Comparison of ENCODE assay signal across 1 cellular context in the genomic region with DNA sequence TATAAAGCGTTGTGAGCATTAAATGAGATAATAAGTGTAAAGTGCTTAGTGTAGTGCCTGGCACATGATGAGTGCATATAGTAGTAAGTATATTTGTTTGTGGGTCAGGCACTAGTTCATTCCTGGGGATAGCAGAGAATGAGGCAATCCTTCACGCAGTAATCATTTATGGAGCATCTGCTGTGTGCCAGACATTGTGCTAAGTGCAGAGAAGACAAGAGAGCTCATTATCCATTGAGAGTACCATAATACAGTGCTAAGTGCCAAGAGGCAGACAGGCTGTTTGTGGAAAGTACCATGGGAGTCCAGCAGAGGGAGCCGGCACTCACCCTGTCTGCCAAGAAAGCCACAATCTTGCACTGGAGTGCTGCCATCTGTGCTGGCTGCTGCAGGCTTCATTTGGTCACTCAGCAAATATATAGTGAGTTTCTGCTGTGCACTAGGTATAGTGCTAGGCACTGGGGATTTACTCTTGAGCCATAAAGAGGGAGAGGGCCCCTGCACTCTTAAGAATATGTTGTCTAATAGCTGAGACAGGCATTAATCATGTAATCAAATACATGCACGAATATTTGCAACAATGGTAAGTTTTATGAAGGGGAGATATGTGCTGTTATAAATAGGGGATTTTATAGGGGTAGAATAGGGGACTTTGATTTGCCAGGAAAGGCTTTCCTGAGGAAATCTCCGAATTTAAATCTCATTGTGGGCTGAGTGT.
TF ChIP-seq lines count a peak whose summit lies in the region.

No MANE protein-coding gene starts in this region.

TF ChIP-seq in HepG2, 621 proteins besides CTCF, POLR2A, EP300 and RAD21 (continued from another document and continues in another):
- TF ChIP-seq TCF12 (IDR thresholded peaks at IDR 0.05): no peak
- no peak for TF ChIP-seq TCF12 (CRISPR knock-in tag; IDR thresholded peaks at IDR 0.05)
- TF ChIP-seq RAD51 (IDR thresholded peaks at IDR 0.05; ENCODE audit: borderline replicate concordance): no peak
- TF ChIP-seq, protein P1, sequence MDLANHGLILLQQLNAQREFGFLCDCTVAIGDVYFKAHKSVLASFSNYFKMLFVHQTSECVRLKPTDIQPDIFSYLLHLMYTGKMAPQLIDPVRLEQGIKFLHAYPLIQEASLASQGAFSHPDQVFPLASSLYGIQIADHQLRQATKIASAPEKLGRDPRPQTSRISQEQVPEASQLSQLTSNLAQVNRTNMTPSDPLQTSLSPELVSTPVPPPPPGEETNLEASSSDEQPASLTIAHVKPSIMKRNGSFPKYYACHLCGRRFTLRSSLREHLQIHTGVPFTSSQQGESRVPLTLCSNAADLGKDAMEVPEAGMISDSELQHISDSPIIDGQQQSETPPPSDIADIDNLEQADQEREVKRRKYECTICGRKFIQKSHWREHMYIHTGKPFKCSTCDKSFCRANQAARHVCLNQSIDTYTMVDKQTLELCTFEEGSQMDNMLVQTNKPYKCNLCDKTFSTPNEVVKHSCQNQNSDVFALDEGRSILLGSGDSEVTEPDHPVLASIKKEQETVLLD (CRISPR knock-in tag; IDR thresholded peaks at IDR 0.05; ENCODE audit: low read depth): no peak
- 0 out of 2 replicates have a peak, but pooled peaks have one; percentile 34 for TF ChIP-seq TBX3 (IDR thresholded peaks at IDR 0.05; ENCODE audit: borderline replicate concordance)
- no peak for TF ChIP-seq AKAP8 (CRISPR knock-in tag; IDR thresholded peaks at IDR 0.05)
- TF ChIP-seq, protein P2, sequence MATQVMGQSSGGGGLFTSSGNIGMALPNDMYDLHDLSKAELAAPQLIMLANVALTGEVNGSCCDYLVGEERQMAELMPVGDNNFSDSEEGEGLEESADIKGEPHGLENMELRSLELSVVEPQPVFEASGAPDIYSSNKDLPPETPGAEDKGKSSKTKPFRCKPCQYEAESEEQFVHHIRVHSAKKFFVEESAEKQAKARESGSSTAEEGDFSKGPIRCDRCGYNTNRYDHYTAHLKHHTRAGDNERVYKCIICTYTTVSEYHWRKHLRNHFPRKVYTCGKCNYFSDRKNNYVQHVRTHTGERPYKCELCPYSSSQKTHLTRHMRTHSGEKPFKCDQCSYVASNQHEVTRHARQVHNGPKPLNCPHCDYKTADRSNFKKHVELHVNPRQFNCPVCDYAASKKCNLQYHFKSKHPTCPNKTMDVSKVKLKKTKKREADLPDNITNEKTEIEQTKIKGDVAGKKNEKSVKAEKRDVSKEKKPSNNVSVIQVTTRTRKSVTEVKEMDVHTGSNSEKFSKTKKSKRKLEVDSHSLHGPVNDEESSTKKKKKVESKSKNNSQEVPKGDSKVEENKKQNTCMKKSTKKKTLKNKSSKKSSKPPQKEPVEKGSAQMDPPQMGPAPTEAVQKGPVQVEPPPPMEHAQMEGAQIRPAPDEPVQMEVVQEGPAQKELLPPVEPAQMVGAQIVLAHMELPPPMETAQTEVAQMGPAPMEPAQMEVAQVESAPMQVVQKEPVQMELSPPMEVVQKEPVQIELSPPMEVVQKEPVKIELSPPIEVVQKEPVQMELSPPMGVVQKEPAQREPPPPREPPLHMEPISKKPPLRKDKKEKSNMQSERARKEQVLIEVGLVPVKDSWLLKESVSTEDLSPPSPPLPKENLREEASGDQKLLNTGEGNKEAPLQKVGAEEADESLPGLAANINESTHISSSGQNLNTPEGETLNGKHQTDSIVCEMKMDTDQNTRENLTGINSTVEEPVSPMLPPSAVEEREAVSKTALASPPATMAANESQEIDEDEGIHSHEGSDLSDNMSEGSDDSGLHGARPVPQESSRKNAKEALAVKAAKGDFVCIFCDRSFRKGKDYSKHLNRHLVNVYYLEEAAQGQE (IDR thresholded peaks at IDR 0.05; ENCODE audit: borderline replicate concordance in 1 of 2, low read depth in 1 of 2, low read length in 2 of 2): no peak
- TF ChIP-seq ZNF235 (CRISPR knock-in tag; IDR thresholded peaks at IDR 0.05; ENCODE audit: borderline replicate concordance): no peak
- TF ChIP-seq, protein P3, sequence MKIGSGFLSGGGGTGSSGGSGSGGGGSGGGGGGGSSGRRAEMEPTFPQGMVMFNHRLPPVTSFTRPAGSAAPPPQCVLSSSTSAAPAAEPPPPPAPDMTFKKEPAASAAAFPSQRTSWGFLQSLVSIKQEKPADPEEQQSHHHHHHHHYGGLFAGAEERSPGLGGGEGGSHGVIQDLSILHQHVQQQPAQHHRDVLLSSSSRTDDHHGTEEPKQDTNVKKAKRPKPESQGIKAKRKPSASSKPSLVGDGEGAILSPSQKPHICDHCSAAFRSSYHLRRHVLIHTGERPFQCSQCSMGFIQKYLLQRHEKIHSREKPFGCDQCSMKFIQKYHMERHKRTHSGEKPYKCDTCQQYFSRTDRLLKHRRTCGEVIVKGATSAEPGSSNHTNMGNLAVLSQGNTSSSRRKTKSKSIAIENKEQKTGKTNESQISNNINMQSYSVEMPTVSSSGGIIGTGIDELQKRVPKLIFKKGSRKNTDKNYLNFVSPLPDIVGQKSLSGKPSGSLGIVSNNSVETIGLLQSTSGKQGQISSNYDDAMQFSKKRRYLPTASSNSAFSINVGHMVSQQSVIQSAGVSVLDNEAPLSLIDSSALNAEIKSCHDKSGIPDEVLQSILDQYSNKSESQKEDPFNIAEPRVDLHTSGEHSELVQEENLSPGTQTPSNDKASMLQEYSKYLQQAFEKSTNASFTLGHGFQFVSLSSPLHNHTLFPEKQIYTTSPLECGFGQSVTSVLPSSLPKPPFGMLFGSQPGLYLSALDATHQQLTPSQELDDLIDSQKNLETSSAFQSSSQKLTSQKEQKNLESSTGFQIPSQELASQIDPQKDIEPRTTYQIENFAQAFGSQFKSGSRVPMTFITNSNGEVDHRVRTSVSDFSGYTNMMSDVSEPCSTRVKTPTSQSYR (CRISPR knock-in tag; IDR thresholded peaks at IDR 0.05; ENCODE audit: borderline replicate concordance): no peak
- TF ChIP-seq, protein P4, sequence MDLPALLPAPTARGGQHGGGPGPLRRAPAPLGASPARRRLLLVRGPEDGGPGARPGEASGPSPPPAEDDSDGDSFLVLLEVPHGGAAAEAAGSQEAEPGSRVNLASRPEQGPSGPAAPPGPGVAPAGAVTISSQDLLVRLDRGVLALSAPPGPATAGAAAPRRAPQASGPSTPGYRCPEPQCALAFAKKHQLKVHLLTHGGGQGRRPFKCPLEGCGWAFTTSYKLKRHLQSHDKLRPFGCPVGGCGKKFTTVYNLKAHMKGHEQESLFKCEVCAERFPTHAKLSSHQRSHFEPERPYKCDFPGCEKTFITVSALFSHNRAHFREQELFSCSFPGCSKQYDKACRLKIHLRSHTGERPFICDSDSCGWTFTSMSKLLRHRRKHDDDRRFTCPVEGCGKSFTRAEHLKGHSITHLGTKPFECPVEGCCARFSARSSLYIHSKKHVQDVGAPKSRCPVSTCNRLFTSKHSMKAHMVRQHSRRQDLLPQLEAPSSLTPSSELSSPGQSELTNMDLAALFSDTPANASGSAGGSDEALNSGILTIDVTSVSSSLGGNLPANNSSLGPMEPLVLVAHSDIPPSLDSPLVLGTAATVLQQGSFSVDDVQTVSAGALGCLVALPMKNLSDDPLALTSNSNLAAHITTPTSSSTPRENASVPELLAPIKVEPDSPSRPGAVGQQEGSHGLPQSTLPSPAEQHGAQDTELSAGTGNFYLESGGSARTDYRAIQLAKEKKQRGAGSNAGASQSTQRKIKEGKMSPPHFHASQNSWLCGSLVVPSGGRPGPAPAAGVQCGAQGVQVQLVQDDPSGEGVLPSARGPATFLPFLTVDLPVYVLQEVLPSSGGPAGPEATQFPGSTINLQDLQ (CRISPR knock-in tag; IDR thresholded peaks at IDR 0.05): no peak
- TF ChIP-seq, protein P5, sequence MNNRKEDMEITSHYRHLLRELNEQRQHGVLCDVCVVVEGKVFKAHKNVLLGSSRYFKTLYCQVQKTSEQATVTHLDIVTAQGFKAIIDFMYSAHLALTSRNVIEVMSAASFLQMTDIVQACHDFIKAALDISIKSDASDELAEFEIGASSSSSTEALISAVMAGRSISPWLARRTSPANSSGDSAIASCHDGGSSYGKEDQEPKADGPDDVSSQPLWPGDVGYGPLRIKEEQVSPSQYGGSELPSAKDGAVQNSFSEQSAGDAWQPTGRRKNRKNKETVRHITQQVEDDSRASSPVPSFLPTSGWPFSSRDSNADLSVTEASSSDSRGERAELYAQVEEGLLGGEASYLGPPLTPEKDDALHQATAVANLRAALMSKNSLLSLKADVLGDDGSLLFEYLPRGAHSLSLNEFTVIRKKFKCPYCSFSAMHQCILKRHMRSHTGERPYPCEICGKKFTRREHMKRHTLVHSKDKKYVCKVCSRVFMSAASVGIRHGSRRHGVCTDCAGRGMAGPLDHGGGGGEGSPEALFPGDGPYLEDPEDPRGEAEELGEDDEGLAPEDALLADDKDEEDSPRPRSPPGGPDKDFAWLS (CRISPR knock-in tag; IDR thresholded peaks at IDR 0.05; ENCODE audit: borderline replicate concordance): no peak
- no peak for TF ChIP-seq ZFP36L1 (CRISPR knock-in tag; IDR thresholded peaks at IDR 0.05)
- TF ChIP-seq ZBTB3 (CRISPR knock-in tag; IDR thresholded peaks at IDR 0.05; ENCODE audit: borderline replicate concordance, low read depth): no peak
- no peak for TF ChIP-seq PCBP2 (optimal IDR thresholded peaks at IDR 0.05; ENCODE audit: low read depth, low read length, poor library complexity, severe bottlenecking)
- TF ChIP-seq, protein P6, sequence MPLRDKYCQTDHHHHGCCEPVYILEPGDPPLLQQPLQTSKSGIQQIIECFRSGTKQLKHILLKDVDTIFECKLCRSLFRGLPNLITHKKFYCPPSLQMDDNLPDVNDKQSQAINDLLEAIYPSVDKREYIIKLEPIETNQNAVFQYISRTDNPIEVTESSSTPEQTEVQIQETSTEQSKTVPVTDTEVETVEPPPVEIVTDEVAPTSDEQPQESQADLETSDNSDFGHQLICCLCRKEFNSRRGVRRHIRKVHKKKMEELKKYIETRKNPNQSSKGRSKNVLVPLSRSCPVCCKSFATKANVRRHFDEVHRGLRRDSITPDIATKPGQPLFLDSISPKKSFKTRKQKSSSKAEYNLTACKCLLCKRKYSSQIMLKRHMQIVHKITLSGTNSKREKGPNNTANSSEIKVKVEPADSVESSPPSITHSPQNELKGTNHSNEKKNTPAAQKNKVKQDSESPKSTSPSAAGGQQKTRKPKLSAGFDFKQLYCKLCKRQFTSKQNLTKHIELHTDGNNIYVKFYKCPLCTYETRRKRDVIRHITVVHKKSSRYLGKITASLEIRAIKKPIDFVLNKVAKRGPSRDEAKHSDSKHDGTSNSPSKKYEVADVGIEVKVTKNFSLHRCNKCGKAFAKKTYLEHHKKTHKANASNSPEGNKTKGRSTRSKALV (CRISPR knock-in tag; IDR thresholded peaks at IDR 0.05): no peak
- TF ChIP-seq SNRNP70 (IDR thresholded peaks at IDR 0.05; ENCODE audit: low read depth, low read length): no peak
- TF ChIP-seq, protein P7, sequence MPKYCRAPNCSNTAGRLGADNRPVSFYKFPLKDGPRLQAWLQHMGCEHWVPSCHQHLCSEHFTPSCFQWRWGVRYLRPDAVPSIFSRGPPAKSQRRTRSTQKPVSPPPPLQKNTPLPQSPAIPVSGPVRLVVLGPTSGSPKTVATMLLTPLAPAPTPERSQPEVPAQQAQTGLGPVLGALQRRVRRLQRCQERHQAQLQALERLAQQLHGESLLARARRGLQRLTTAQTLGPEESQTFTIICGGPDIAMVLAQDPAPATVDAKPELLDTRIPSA (CRISPR knock-in tag; IDR thresholded peaks at IDR 0.05; ENCODE audit: borderline replicate concordance): no peak
- no peak for TF ChIP-seq IRX3 (CRISPR knock-in tag; IDR thresholded peaks at IDR 0.05; ENCODE audit: borderline replicate concordance, low read depth)
- TF ChIP-seq ZNF354B (CRISPR knock-in tag; IDR thresholded peaks at IDR 0.05): no peak
- TF ChIP-seq, protein P8, sequence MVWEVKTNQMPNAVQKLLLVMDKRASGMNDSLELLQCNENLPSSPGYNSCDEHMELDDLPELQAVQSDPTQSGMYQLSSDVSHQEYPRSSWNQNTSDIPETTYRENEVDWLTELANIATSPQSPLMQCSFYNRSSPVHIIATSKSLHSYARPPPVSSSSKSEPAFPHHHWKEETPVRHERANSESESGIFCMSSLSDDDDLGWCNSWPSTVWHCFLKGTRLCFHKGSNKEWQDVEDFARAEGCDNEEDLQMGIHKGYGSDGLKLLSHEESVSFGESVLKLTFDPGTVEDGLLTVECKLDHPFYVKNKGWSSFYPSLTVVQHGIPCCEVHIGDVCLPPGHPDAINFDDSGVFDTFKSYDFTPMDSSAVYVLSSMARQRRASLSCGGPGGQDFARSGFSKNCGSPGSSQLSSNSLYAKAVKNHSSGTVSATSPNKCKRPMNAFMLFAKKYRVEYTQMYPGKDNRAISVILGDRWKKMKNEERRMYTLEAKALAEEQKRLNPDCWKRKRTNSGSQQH (CRISPR knock-in tag; IDR thresholded peaks at IDR 0.05; ENCODE audit: low read depth): no peak
- no peak for TF ChIP-seq ZNF224 (CRISPR knock-in tag; IDR thresholded peaks at IDR 0.05)
- no peak for TF ChIP-seq ZNF34 (CRISPR knock-in tag; IDR thresholded peaks at IDR 0.05; ENCODE audit: borderline replicate concordance)
- TF ChIP-seq ZNF260 (CRISPR knock-in tag; IDR thresholded peaks at IDR 0.05; ENCODE audit: borderline replicate concordance, low read depth): no peak
- no peak for TF ChIP-seq RARA (CRISPR knock-in tag; IDR thresholded peaks at IDR 0.05)
- TF ChIP-seq MEIS2 (CRISPR knock-in tag; IDR thresholded peaks at IDR 0.05): no peak
- TF ChIP-seq POLR2AphosphoS5 (IDR thresholded peaks at IDR 0.05; ENCODE audit: low read depth, low read length): no peak
- TF ChIP-seq TBL1XR1 (IDR thresholded peaks at IDR 0.05; ENCODE audit: borderline replicate concordance, low read length, partially characterized antibody): no peak
- TF ChIP-seq RBM39 (IDR thresholded peaks at IDR 0.05; ENCODE audit: low read depth, low read length, poor library complexity, severe bottlenecking): no peak
- TF ChIP-seq NRL (CRISPR knock-in tag; IDR thresholded peaks at IDR 0.05; ENCODE audit: borderline replicate concordance): no peak
- TF ChIP-seq HMG20B (CRISPR knock-in tag; conservative IDR thresholded peaks at IDR 0.05): no peak
- 0 out of 2 replicates have a peak, but pooled peaks have one; percentile 18 for TF ChIP-seq REPIN1 (CRISPR knock-in tag; IDR thresholded peaks at IDR 0.05; ENCODE audit: borderline replicate concordance, low read depth)
- no peak for TF ChIP-seq NR2F2 (IDR thresholded peaks at IDR 0.05; ENCODE audit: borderline replicate concordance, low read depth)
- TF ChIP-seq, protein P9, sequence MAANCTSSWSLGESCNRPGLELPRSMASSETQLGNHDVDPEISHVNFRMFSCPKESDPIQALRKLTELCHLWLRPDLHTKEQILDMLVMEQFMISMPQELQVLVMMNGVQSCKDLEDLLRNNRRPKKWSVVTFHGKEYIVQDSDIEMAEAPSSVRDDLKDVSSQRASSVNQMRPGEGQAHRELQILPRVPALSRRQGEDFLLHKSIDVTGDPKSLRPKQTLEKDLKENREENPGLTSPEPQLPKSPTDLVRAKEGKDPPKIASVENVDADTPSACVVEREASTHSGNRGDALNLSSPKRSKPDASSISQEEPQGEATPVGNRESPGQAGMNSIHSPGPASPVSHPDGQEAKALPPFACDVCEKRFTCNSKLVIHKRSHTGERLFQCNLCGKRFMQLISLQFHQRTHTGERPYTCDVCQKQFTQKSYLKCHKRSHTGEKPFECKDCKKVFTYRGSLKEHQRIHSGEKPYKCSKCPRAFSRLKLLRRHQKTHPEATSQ (CRISPR knock-in tag; IDR thresholded peaks at IDR 0.05; ENCODE audit: borderline replicate concordance): no peak
- no peak for TF ChIP-seq DMAP1 (CRISPR knock-in tag; IDR thresholded peaks at IDR 0.05)
- no peak for TF ChIP-seq SMAD3 (CRISPR knock-in tag; IDR thresholded peaks at IDR 0.05)
- TF ChIP-seq CENPT (CRISPR knock-in tag; IDR thresholded peaks at IDR 0.05; ENCODE audit: low read depth): no peak
- TF ChIP-seq NCOA5 (CRISPR knock-in tag; IDR thresholded peaks at IDR 0.05): no peak
- TF ChIP-seq, protein P10, sequence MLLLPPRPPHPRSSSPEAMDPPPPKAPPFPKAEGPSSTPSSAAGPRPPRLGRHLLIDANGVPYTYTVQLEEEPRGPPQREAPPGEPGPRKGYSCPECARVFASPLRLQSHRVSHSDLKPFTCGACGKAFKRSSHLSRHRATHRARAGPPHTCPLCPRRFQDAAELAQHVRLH (CRISPR knock-in tag; IDR thresholded peaks at IDR 0.05; ENCODE audit: borderline replicate concordance, low read depth): peak; percentile 35; the same call in 1 of the 2 replicates
